7 cellular contexts compared by ENCODE assay signal in genomic region chr2:62287895-62288589, GRCh38.
DNase-seq lines count a peak whose midpoint lies in the region; ATAC-seq lines count a peak whose summit lies in the region.

No MANE protein-coding gene starts in this region.

- H3K4me3 Mint-ChIP-seq in activated CD4-positive, alpha-beta memory T cell treated with anti-CD3 and anti-CD28 coated beads, Interleukin-2, amount 10 ng/mL, durations not matched to agents 7 days and 5 days: no peak overlapping the region

- peaks cover 6% of the 10 kb centered on the region for H3K9me3 Mint-ChIP-seq in activated CD4-positive, alpha-beta memory T cell treated with anti-CD3 and anti-CD28 coated beads, Interleukin-2, amount 10 ng/mL, durations not matched to agents 7 days and 5 days

- CTCF ChIA-PET in activated CD4-positive, alpha-beta memory T cell treated with anti-CD3 and anti-CD28 coated beads, Interleukin-2, amount 10 ng/mL, durations not matched to agents 7 days and 5 days (lab: Charles Lee): interaction anchor here (1.1 kb wide), 1 partner anchor 26 kb away, joined by 3 read pairs; no protein-coding TSS in a partner anchor

- no peak overlapping the region for H3K27ac Mint-ChIP-seq in activated CD4-positive, alpha-beta memory T cell treated with anti-CD3 and anti-CD28 coated beads, Interleukin-2, amount 10 ng/mL, durations not matched to agents 7 days and 5 days

- POLR2A ChIA-PET in activated CD4-positive, alpha-beta memory T cell treated with anti-CD3 and anti-CD28 coated beads, Interleukin-2, amount 10 ng/mL, durations not matched to agents 7 days and 5 days (lab: Charles Lee): no interaction called here

- H3K4me1 Mint-ChIP-seq in activated CD4-positive, alpha-beta memory T cell treated with anti-CD3 and anti-CD28 coated beads, Interleukin-2, amount 10 ng/mL, durations not matched to agents 7 days and 5 days: peaks cover 8% of the 10 kb centered on the region

- no peaks in the 10 kb centered on the region for H3K36me3 Mint-ChIP-seq in activated CD4-positive, alpha-beta memory T cell treated with anti-CD3 and anti-CD28 coated beads, Interleukin-2, amount 10 ng/mL, durations not matched to agents 7 days and 5 days (ENCODE audit: low read depth)

- DNase-seq in NCI-H2107 (lab: John Stamatoyannopoulos, UW) (peak; percentile 55), glomerular visceral epithelial cell (ENCODE audit: extremely low spot score) (peak; percentile 95), OCI-M2 (lab: John Stamatoyannopoulos, UW; ENCODE audit: unreplicated experiment) (no peak)
- peak; percentile 37 for DNase-seq in activated CD4-positive, alpha-beta memory T cell treated with anti-CD3 and anti-CD28 coated beads, Interleukin-2, amount 10 ng/mL, durations not matched to agents 7 days and 5 days
- peak; percentile 38 to 40 for DNase-seq in stimulated activated CD4-positive, alpha-beta T cell treated with anti-CD3 and anti-CD28 coated beads, Interleukin-4, amount 100 ng/mL, for 48 hours (ENCODE audit: low read depth in 2 of 2)

- H3K27me3 Mint-ChIP-seq in activated CD4-positive, alpha-beta memory T cell treated with anti-CD3 and anti-CD28 coated beads, Interleukin-2, amount 10 ng/mL, durations not matched to agents 7 days and 5 days: no peaks in the 10 kb centered on the region

- peak; percentile 74 for ATAC-seq in GM18858 (IDR thresholded peaks at IDR 0.05; ENCODE audit: unreplicated experiment)
- ATAC-seq in HG03066 (IDR thresholded peaks at IDR 0.05; ENCODE audit: low read depth, unreplicated experiment): peak; percentile 68
